In the genomic region with DNA sequence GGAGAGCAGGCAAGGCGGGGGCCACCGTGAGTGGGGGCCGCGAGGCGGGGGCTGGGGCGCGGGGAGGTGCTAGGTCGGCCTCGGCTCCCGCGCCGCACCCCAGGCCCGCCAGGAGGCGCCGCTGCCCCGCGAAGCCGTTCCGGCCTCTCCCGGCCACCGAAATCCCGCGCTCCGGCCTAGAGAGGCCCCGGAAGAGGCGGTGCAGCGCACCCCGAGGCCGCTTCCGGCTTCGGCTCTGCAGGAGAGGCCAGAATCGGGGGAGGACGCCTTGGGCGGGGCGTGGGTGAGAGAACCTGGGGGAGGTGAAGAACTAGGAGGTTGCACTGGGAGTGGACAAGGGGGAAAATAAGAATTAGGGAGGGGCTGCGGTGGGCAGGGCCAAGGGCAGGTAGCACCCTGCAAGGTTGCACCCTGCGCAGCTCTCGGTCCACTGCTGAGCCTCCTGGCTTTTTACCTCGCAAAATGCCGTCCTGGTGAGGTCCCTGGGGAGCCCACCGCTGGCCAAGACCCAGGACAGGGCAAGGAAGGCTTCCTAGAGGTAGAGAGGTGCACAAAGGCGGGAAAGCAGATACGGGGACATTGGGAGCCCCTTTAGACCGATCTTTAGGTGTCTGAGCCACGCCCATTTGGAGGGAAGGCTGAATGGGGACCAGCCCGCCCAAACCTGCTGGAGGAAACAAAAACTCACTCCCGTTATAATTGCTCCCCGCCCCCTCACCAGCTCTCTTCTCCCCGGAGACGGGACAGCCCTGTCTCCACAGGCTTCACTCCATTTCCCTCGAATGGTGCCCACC, we compare ENCODE assay signal across 8 cellular contexts. TPM values are rescaled to one million over a fixed set of nuclear protein-coding genes. Genes with fewer than 3 reads are reported as not detected.
DNase-seq lines count a peak whose midpoint lies in the region; ATAC-seq and TF ChIP-seq lines count a peak whose summit lies in the region.

No MANE protein-coding gene starts in this region.

- H3K9ac ChIP-seq in endodermal cell (ENCODE audit: extremely low read depth, low read length, poor library complexity, severe bottlenecking): peak overlapping the region; percentile 52

- H3K36me3 ChIP-seq in endodermal cell (ENCODE audit: control insufficient read depth, insufficient read depth, low read length): no peaks in the 10 kb centered on the region

- H3K4me3 ChIP-seq in endodermal cell (ENCODE audit: low read length): peak overlapping the region; percentile 86

- peak; percentile 94 for TF ChIP-seq CTCF in endodermal cell (conservative IDR thresholded peaks at IDR 0.05)

- no peaks in the 10 kb centered on the region for H3K9me3 ChIP-seq in endodermal cell (ENCODE audit: control insufficient read depth, low read length)

- H3K9me3 Mint-ChIP-seq in endodermal cell: no peaks in the 10 kb centered on the region

- peak overlapping the region; percentile 74 for H3K4me3 Mint-ChIP-seq in endodermal cell

- H3K27me3 ChIP-seq in endodermal cell (ENCODE audit: control insufficient read depth, insufficient read depth, low read length, poor library complexity, severe bottlenecking): no peaks in the 10 kb centered on the region

- no peaks in the 10 kb centered on the region for H3K4me1 ChIP-seq in endodermal cell (ENCODE audit: control insufficient read depth, insufficient read depth, low read length)

- H3K36me3 Mint-ChIP-seq in endodermal cell (ENCODE audit: low read depth): no peaks in the 10 kb centered on the region

- WGBS in endodermal cell (ENCODE audit: insufficient coverage in 1 of 2, insufficient read length in 1 of 2), 2 experiments: 0% methylated on average over 6 to 51 of the region's 51 CpGs

- DNase-seq in Caki2 (ENCODE audit: low read depth) (peak; percentile 87), HUDEP-2 (lab: John Stamatoyannopoulos, UW; ENCODE audit: unreplicated experiment in 76 of 76) (peak in 74 of 76 experiments; percentile 35 to 95 (median 86)), NOMO-1 (lab: John Stamatoyannopoulos, UW; ENCODE audit: unreplicated experiment in 2 of 2) (peak; percentile 91 to 96), endodermal cell (peak; percentile 97), midbrain (lab: John Stamatoyannopoulos, UW) (peak; percentile 93)
- DNase-seq in activated CD8-positive, alpha-beta memory T cell treated with anti-CD3 and anti-CD28 coated beads for 48 hours (ENCODE audit: low read depth in 2 of 3, low spot score in 2 of 3): peak; percentile 71 to 83 (median 74)
- peak; percentile 78 to 83 for DNase-seq in stimulated activated CD8-positive, alpha-beta memory T cell treated with anti-CD3 and anti-CD28 coated beads, Interleukin-2, amount 100 ng/mL, for 1 hour (ENCODE audit: low read depth in 2 of 2)

- peak overlapping the region; percentile 93 for H3K27ac Mint-ChIP-seq in endodermal cell

- ATAC-seq in GM21367 (IDR thresholded peaks at IDR 0.05; ENCODE audit: unreplicated experiment): peak; percentile 71

- peaks cover 13% of the 10 kb centered on the region for H3K4me1 Mint-ChIP-seq in endodermal cell

- in situ Hi-C loops in Caki2 (cut with HindIII; ENCODE audit: low pct_unique_long_range_greater_than_20kb, low sequenced_read_pairs): no loop called here

- H3K27me3 Mint-ChIP-seq in endodermal cell (ENCODE audit: insufficient read depth): peaks cover 27% of the 10 kb centered on the region

- H3K27ac ChIP-seq in endodermal cell (ENCODE audit: low read depth, low read length): peak overlapping the region; percentile 81

RNA-seq across cellular contexts. Expression of gene GNAI2, which starts 8.4 kb away (rescaled TPM):
- total RNA-seq in Caki2 (2014; rRNA removed; shearing (Covaris generic); ENCODE audit: low replicate concordance): 100 and 121 TPM in 2 replicates
- 100 to 1,000 TPM; 243 to 278 TPM for total RNA-seq in endodermal cell
- 454 TPM for polyA plus RNA-seq in endodermal cell (2013, experiment 1 of 2)
- polyA plus RNA-seq in endodermal cell (2013, experiment 2 of 2): 428 TPM

RNA-seq across cellular contexts. Expression of gene SLC38A3, which starts 22.5 kb away (rescaled TPM):
- total RNA-seq in Caki2 (2014; rRNA removed; shearing (Covaris generic); ENCODE audit: low replicate concordance): not detected in 2 replicates
- total RNA-seq in endodermal cell: 1 to 10 TPM; 1.5 to 1.9 TPM
- 4.4 TPM for polyA plus RNA-seq in endodermal cell (2013, experiment 1 of 2)
- polyA plus RNA-seq in endodermal cell (2013, experiment 2 of 2): 4.3 TPM

RNA-seq across cellular contexts. Expression of gene GNAT1, which starts 36.2 kb away (rescaled TPM):
- total RNA-seq in Caki2 (2014; rRNA removed; shearing (Covaris generic); ENCODE audit: low replicate concordance): not detected in 2 replicates
- total RNA-seq in endodermal cell: 1 to 10 TPM in 1 of 2 donors, under 1 TPM in 1; 0.42 to 1.2 TPM
- polyA plus RNA-seq in endodermal cell (2013, experiment 1 of 2): 0.11 TPM
- 0.12 TPM for polyA plus RNA-seq in endodermal cell (2013, experiment 2 of 2)

RNA-seq across cellular contexts. Expression of gene SEMA3B, which starts 41.4 kb away (rescaled TPM):
- total RNA-seq in Caki2 (2014; rRNA removed; shearing (Covaris generic); ENCODE audit: low replicate concordance): 99.9 and 105 TPM in 2 replicates
- total RNA-seq in endodermal cell: 10 to 100 TPM in 1 of 2 donors, 1 to 10 TPM in 1; 6.5 to 10.3 TPM
- 19.4 TPM for polyA plus RNA-seq in endodermal cell (2013, experiment 1 of 2)
- polyA plus RNA-seq in endodermal cell (2013, experiment 2 of 2): 15.1 TPM

RNA-seq across cellular contexts. Expression of gene LSMEM2, which starts 51.3 kb away (rescaled TPM):
- not detected in 2 replicates for total RNA-seq in Caki2 (2014; rRNA removed; shearing (Covaris generic); ENCODE audit: low replicate concordance)
- not detected for total RNA-seq in endodermal cell
- 0.25 TPM for polyA plus RNA-seq in endodermal cell (2013, experiment 1 of 2)
- not detected for polyA plus RNA-seq in endodermal cell (2013, experiment 2 of 2)

Comparison
In these comparisons a context has a peak if more than half of its experiments do, and no peak if none do; other contexts are left out.
1. Peak in every context shown above with its lines: DNase-seq, ATAC-seq, H3K4me3 ChIP-seq and H3K27ac ChIP-seq.